In the genomic region with DNA sequence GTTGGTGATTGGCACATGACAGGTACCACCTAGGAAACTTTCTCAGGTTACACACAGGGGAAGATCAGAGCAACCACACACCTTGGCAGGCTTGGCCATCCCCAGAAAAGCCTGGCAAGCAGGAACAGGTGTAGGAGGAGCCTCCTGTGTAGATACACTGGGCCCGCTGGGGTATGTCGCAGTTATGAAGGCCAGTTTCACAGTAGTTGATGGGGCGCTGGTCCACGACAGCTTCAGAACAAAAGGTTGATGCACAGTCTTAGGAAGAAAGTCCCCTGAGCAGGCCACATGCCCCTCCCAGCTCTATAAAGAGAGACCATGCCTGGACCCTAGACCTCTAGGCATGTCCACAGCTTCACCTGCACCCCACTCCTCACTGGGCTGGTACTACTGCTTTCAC, we compare ENCODE assay signal across 1 cellular context.
TF ChIP-seq lines count a peak whose summit lies in the region.

No MANE protein-coding gene starts in this region.

TF ChIP-seq in GM12878, 131 proteins besides CTCF, POLR2A, EP300 and RAD21:
- TF ChIP-seq, protein P1, sequence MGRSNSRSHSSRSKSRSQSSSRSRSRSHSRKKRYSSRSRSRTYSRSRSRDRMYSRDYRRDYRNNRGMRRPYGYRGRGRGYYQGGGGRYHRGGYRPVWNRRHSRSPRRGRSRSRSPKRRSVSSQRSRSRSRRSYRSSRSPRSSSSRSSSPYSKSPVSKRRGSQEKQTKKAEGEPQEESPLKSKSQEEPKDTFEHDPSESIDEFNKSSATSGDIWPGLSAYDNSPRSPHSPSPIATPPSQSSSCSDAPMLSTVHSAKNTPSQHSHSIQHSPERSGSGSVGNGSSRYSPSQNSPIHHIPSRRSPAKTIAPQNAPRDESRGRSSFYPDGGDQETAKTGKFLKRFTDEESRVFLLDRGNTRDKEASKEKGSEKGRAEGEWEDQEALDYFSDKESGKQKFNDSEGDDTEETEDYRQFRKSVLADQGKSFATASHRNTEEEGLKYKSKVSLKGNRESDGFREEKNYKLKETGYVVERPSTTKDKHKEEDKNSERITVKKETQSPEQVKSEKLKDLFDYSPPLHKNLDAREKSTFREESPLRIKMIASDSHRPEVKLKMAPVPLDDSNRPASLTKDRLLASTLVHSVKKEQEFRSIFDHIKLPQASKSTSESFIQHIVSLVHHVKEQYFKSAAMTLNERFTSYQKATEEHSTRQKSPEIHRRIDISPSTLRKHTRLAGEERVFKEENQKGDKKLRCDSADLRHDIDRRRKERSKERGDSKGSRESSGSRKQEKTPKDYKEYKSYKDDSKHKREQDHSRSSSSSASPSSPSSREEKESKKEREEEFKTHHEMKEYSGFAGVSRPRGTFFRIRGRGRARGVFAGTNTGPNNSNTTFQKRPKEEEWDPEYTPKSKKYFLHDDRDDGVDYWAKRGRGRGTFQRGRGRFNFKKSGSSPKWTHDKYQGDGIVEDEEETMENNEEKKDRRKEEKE (IDR thresholded peaks at IDR 0.05), result no peak
- TF ChIP-seq, protein P2, sequence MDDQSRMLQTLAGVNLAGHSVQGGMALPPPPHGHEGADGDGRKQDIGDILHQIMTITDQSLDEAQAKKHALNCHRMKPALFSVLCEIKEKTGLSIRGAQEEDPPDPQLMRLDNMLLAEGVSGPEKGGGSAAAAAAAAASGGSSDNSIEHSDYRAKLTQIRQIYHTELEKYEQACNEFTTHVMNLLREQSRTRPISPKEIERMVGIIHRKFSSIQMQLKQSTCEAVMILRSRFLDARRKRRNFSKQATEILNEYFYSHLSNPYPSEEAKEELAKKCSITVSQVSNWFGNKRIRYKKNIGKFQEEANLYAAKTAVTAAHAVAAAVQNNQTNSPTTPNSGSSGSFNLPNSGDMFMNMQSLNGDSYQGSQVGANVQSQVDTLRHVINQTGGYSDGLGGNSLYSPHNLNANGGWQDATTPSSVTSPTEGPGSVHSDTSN (IDR thresholded peaks at IDR 0.05; ENCODE audit: insufficient replicate concordance, low read depth, low read length), result no peak
- TF ChIP-seq POU2F2 (IDR thresholded peaks at IDR 0.05; ENCODE audit: borderline replicate concordance, low read depth, low read length) (no peak), BHLHE40 (IDR thresholded peaks at IDR 0.05; ENCODE audit: borderline replicate concordance in 1 of 2, low read depth in 2 of 2, low read length in 1 of 2) (no peak), GATAD2B (conservative IDR thresholded peaks at IDR 0.05; ENCODE audit: low read depth) (no peak), ZNF384 (IDR thresholded peaks at IDR 0.05; ENCODE audit: borderline replicate concordance, low read depth, low read length) (no peak), TCF7 (IDR thresholded peaks at IDR 0.05; ENCODE audit: borderline replicate concordance) (no peak), HDGF (IDR thresholded peaks at IDR 0.05) (no peak), POLR2AphosphoS5 (IDR thresholded peaks at IDR 0.05; ENCODE audit: low read length) (no peak), TARDBP (IDR thresholded peaks at IDR 0.05; ENCODE audit: borderline replicate concordance) (no peak), SUPT20H (IDR thresholded peaks at IDR 0.05; ENCODE audit: borderline replicate concordance, control insufficient read depth, low read depth, low read length) (no peak), ATF7 (IDR thresholded peaks at IDR 0.05; ENCODE audit: low read depth) (no peak), ZZZ3 (IDR thresholded peaks at IDR 0.05; ENCODE audit: control insufficient read depth, insufficient read length, low read depth) (no peak), GABPA (IDR thresholded peaks at IDR 0.05; ENCODE audit: low read depth) (no peak)
- TF ChIP-seq, protein P3, sequence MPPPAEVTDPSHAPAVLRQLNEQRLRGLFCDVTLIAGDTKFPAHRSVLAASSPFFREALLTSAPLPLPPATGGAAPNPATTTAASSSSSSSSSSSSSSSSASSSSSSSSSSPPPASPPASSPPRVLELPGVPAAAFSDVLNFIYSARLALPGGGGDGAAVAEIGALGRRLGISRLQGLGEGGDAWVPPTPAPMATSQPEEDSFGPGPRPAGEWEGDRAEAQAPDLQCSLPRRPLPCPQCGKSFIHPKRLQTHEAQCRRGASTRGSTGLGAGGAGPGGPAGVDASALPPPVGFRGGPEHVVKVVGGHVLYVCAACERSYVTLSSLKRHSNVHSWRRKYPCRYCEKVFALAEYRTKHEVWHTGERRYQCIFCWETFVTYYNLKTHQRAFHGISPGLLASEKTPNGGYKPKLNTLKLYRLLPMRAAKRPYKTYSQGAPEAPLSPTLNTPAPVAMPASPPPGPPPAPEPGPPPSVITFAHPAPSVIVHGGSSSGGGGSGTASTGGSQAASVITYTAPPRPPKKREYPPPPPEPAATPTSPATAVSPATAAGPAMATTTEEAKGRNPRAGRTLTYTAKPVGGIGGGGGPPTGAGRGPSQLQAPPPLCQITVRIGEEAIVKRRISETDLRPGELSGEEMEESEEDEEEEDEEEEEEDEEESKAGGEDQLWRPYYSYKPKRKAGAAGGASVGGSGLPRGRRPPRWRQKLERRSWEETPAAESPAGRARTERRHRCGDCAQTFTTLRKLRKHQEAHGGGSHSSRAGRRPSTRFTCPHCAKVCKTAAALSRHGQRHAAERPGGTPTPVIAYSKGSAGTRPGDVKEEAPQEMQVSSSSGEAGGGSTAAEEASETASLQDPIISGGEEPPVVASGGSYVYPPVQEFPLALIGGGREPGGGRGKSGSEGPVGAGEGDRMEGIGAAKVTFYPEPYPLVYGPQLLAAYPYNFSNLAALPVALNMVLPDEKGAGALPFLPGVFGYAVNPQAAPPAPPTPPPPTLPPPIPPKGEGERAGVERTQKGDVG (CRISPR knock-in tag; IDR thresholded peaks at IDR 0.05), result no peak
- TF ChIP-seq, protein P4, sequence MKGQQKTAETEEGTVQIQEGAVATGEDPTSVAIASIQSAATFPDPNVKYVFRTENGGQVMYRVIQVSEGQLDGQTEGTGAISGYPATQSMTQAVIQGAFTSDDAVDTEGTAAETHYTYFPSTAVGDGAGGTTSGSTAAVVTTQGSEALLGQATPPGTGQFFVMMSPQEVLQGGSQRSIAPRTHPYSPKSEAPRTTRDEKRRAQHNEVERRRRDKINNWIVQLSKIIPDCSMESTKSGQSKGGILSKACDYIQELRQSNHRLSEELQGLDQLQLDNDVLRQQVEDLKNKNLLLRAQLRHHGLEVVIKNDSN (IDR thresholded peaks at IDR 0.05; ENCODE audit: borderline replicate concordance, extremely low read length, insufficient read depth, low read depth, low read length), result no peak
- TF ChIP-seq, protein P5, sequence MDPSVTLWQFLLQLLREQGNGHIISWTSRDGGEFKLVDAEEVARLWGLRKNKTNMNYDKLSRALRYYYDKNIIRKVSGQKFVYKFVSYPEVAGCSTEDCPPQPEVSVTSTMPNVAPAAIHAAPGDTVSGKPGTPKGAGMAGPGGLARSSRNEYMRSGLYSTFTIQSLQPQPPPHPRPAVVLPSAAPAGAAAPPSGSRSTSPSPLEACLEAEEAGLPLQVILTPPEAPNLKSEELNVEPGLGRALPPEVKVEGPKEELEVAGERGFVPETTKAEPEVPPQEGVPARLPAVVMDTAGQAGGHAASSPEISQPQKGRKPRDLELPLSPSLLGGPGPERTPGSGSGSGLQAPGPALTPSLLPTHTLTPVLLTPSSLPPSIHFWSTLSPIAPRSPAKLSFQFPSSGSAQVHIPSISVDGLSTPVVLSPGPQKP (IDR thresholded peaks at IDR 0.05; ENCODE audit: low read depth, low read length), result no peak
